10 cellular contexts compared by ENCODE assay signal in genomic region chr1:162206749-162207635, GRCh38.
DNase-seq lines count a peak whose midpoint lies in the region; ATAC-seq and TF ChIP-seq lines count a peak whose summit lies in the region.
"Had no signal": no experiment of that assay in that cellular context is flagged by ENCODE, and none has a peak within 500 bp of the region (broad histone marks: within the 10 kb centered on the region; RNA-seq: fewer than 3 reads in every experiment).

No MANE protein-coding gene starts in this region.

- H3K27me3 Mint-ChIP-seq in activated CD4-positive, alpha-beta T cell treated with anti-CD3 and anti-CD28 coated beads, Interleukin-2, amount 10 ng/mL, durations not matched to agents 7 days and 5 days, result peaks cover 25% of the 10 kb centered on the region

- H3K4me3 Mint-ChIP-seq in activated CD4-positive, alpha-beta T cell treated with anti-CD3 and anti-CD28 coated beads, Interleukin-2, amount 10 ng/mL, durations not matched to agents 7 days and 5 days, result no peak overlapping the region

- peak; percentile 86 for DNase-seq in HT-29 (ENCODE audit: low spot score)
- DNase-seq in NCI-H345 treated with DMSO at 0.1 percent for 48 hours (lab: John Stamatoyannopoulos, UW; ENCODE audit: unreplicated experiment), result peak; percentile 22
- peak; percentile 81 for DNase-seq in prostate gland (ENCODE audit: low spot score)
- DNase-seq in GM19238 (ENCODE audit: insufficient read length, low spot score), result no peak
- DNase-seq in activated CD4-positive, alpha-beta T cell treated with anti-CD3 and anti-CD28 coated beads, Interleukin-2, amount 10 ng/mL, durations not matched to agents 7 days and 5 days, result no peak
- no peak for DNase-seq in HuH-7 (ENCODE audit: low spot score)
- DNase-seq in OCI-M2 (lab: John Stamatoyannopoulos, UW; ENCODE audit: unreplicated experiment), result no peak
- DNase-seq: activated T-cell treated with anti-CD3 and anti-CD28 coated beads, Interleukin-2, amount 50 U/mL, for 1 hour; Karpas-422 had no signal

- no peaks in the 10 kb centered on the region for H3K36me3 ChIP-seq in prostate gland

- H3K27ac Mint-ChIP-seq in activated CD4-positive, alpha-beta T cell treated with anti-CD3 and anti-CD28 coated beads, Interleukin-2, amount 10 ng/mL, durations not matched to agents 7 days and 5 days, result no peak overlapping the region

- peak in 2 of 4 experiments; percentile 31 to 55 for TF ChIP-seq CTCF in prostate gland (IDR thresholded peaks at IDR 0.05)

- no peak overlapping the region for H3K4me3 ChIP-seq in prostate gland

- WGBS in prostate gland, result 16% methylated on average over 12 of the region's 12 CpGs

- TF ChIP-seq POLR2A in prostate gland (IDR thresholded peaks at IDR 0.05), result no peak

- H3K27me3 ChIP-seq in prostate gland (replicated peaks; ENCODE audit: insufficient read depth), result no peaks in the 10 kb centered on the region

- CTCF ChIA-PET in activated CD4-positive, alpha-beta T cell treated with anti-CD3 and anti-CD28 coated beads, Interleukin-2, amount 10 ng/mL, durations not matched to agents 7 days and 5 days (lab: Charles Lee), result interaction anchor here (0.6 kb wide), 1 partner anchor 502 kb away, joined by 5 read pairs; no protein-coding TSS in a partner anchor

- POLR2A ChIA-PET in activated CD4-positive, alpha-beta T cell treated with anti-CD3 and anti-CD28 coated beads, Interleukin-2, amount 10 ng/mL, durations not matched to agents 7 days and 5 days (lab: Charles Lee), result interaction anchor here (0.7 kb wide), 1 partner anchor 35 kb away, joined by 9 read pairs; no protein-coding TSS in a partner anchor

- H3K36me3 Mint-ChIP-seq in activated CD4-positive, alpha-beta T cell treated with anti-CD3 and anti-CD28 coated beads, Interleukin-2, amount 10 ng/mL, durations not matched to agents 7 days and 5 days (ENCODE audit: low read depth), result no peaks in the 10 kb centered on the region

- peak overlapping the region; percentile 79 to 82 for H3K27ac ChIP-seq in prostate gland

- H3K4me1 ChIP-seq in prostate gland (replicated peaks), result peaks cover 3% of the 10 kb centered on the region

- no peaks in the 10 kb centered on the region for H3K4me1 Mint-ChIP-seq in activated CD4-positive, alpha-beta T cell treated with anti-CD3 and anti-CD28 coated beads, Interleukin-2, amount 10 ng/mL, durations not matched to agents 7 days and 5 days

- H3K9me3 Mint-ChIP-seq in activated CD4-positive, alpha-beta T cell treated with anti-CD3 and anti-CD28 coated beads, Interleukin-2, amount 10 ng/mL, durations not matched to agents 7 days and 5 days, result no peaks in the 10 kb centered on the region

- intact Hi-C loops in prostate gland (cut with DNase I), result no loop called here

- ATAC-seq in esophagus mucosa, result peak; percentile 87

- H3K9me3 ChIP-seq in prostate gland, result no peaks in the 10 kb centered on the region

Comparison
In these comparisons a context has a peak if more than half of its experiments do, and no peak if none do; other contexts are left out.
1. DNase-seq: peak in HT-29 (single experiment), NCI-H345 treated with DMSO at 0.1 percent for 48 hours (single experiment) and prostate gland (single experiment); none in GM19238 (single experiment), activated CD4-positive, alpha-beta T cell treated with anti-CD3 and anti-CD28 coated beads, Interleukin-2, amount 10 ng/mL, durations not matched to agents 7 days and 5 days (single experiment), HuH-7 (single experiment) and OCI-M2 (single experiment).